Comparison of ENCODE assay signal across 9 cellular contexts in the genomic region with DNA sequence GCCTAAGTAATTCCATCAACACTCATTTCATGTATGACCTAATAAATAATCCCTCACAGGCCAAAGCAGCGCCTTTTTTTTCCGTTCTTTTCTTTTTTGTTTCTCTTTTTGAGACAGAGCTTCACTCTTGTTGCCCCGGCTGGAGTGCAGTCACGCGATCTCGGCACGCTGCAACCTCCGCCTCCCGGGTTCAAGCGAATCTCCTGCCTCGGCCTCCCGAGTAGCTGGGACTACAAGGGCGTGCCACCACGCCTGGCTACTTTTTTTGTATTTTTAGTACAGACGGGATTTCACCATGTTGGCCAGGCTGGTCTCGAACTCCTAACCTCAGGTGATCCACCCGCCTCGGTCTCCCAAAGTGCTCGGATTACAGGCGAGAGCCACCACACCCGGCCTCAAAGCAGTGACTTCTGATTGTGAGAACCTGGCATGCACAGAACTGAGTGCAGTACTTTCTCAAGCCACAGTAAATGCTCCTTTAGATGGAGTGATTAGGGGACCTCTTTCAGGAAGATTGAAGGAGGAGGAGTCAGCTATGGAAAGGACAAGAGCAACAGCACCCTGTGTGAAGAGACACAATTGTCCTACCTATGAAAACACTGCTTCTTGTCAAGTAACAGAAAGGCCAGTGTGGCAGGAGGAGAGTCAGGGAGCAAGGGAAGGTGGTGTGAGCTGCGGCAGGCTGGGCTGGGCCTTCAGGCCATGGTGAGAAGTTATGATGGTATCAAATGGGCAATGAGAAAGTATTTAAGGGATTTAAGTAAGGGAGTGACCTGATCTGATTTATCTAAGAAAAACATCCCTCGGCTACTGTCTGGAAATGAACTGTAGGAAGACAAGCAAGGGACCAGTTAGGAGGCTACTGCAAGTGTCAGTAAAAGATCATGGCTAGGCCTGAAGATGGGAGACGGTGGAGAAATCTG. TPM values are rescaled to one million over a fixed set of nuclear protein-coding genes. Genes with fewer than 3 reads are reported as not detected.
DNase-seq lines count a peak whose midpoint lies in the region; ATAC-seq and TF ChIP-seq lines count a peak whose summit lies in the region.
"Had no signal": no experiment of that assay in that cellular context is flagged by ENCODE, and none has a peak within 500 bp of the region (broad histone marks: within the 10 kb centered on the region; RNA-seq: fewer than 3 reads in every experiment).

No MANE protein-coding gene starts in this region.

- in situ Hi-C loops in T47D (cut with HindIII; ENCODE audit: low pct_unique_long_range_greater_than_20kb, low sequenced_read_pairs) = no loop called here
- in situ Hi-C loops in brain microvascular endothelial cell (cut with HindIII; ENCODE audit: low pct_ligation_motif_present, low sequenced_read_pairs) = no loop called here

- intact Hi-C loops in heart right ventricle (cut with DNase I) = loop anchor here in 9 of 10 donors (2.0 to 10.0 kb wide), 8 partner anchors 36 to 217 kb away; a partner anchor contains a TSS

- H3K4me1 ChIP-seq in NT2/D1 (ENCODE audit: insufficient read depth, insufficient read length) (peaks cover 3% of the 10 kb centered on the region), heart right ventricle (peaks cover 5 to 34% (median 31%) of the 10 kb centered on the region in 9 donors)

- no peaks in the 10 kb centered on the region for H3K9me3 Mint-ChIP-seq in osteocyte (ENCODE audit: unreplicated experiment)

- no peak overlapping the region for H3K4me3 ChIP-seq in NT2/D1 (ENCODE audit: insufficient read length, low read depth)
- no peak overlapping the region for H3K4me3 ChIP-seq in brain microvascular endothelial cell (ENCODE audit: low read depth, low read length)
- H3K4me3 ChIP-seq in heart right ventricle = peak overlapping the region in 1 of 10 donors; percentile 96

- H3K27me3 Mint-ChIP-seq in osteocyte (ENCODE audit: unreplicated experiment) = no peaks in the 10 kb centered on the region

- H3K9ac ChIP-seq in NT2/D1 (ENCODE audit: insufficient read length, low read depth) = peak overlapping the region; percentile 36

- no peak for TF ChIP-seq CTCF in osteocyte (IDR thresholded peaks at IDR 0.05)
- TF ChIP-seq CTCF in brain microvascular endothelial cell (IDR thresholded peaks at IDR 0.05; ENCODE audit: low read depth, low read length, missing control alignments) = no peak
- TF ChIP-seq CTCF in heart right ventricle (IDR thresholded peaks at IDR 0.05) = no peak

- H3K27ac ChIP-seq in brain microvascular endothelial cell (no peak overlapping the region), heart right ventricle (peak overlapping the region in 2 of 10 donors; percentile 100)

- WGBS in heart right ventricle, 2 donors = 95 to 96% methylated on average over 24 of the region's 24 CpGs

- H3K27me3 ChIP-seq in NT2/D1 (ENCODE audit: insufficient read depth, insufficient read length) = no peaks in the 10 kb centered on the region
- H3K27me3 ChIP-seq in brain microvascular endothelial cell (replicated peaks) = no peaks in the 10 kb centered on the region
- H3K27me3 ChIP-seq in heart right ventricle = no peaks in the 10 kb centered on the region

- H3K4me3 Mint-ChIP-seq in osteocyte (ENCODE audit: unreplicated experiment) = peak overlapping the region; percentile 44

- ATAC-seq in heart right ventricle = no peak
- ATAC-seq: GM12878 had no signal

- no peaks in the 10 kb centered on the region for H3K9me3 ChIP-seq in NT2/D1 (ENCODE audit: insufficient read depth, low read length)
- no peaks in the 10 kb centered on the region for H3K9me3 ChIP-seq in heart right ventricle

- H3K36me3 ChIP-seq in NT2/D1 (ENCODE audit: insufficient read depth, insufficient read length, low read length) = peaks cover 9% of the 10 kb centered on the region
- H3K36me3 ChIP-seq in brain microvascular endothelial cell (replicated peaks) = peaks cover 2% of the 10 kb centered on the region
- H3K36me3 ChIP-seq in heart right ventricle = no peaks in the 10 kb centered on the region

- H3K27ac Mint-ChIP-seq in osteocyte (ENCODE audit: unreplicated experiment) = peak overlapping the region; percentile 86

- peaks cover 31% of the 10 kb centered on the region for H3K4me1 Mint-ChIP-seq in osteocyte (ENCODE audit: unreplicated experiment)

- DNase-seq in NCI-H82 (lab: John Stamatoyannopoulos, UW) (peak; percentile 38), NCI-H82 treated with DMSO at 0.1 percent for 48 hours (lab: John Stamatoyannopoulos, UW; ENCODE audit: unreplicated experiment) (no peak), NT2/D1 (ENCODE audit: low read depth, low spot score) (no peak), T47D (ENCODE audit: low read depth in 1 of 2, low spot score in 1 of 2) (peak; percentile 4 to 81), osteocyte (ENCODE audit: extremely low spot score, unreplicated experiment) (no peak), brain microvascular endothelial cell (no peak), HPDE6-E6E7 (ENCODE audit: extremely low spot score) (no peak), heart right ventricle (no peak)

- peaks cover 2% of the 10 kb centered on the region for H3K36me3 Mint-ChIP-seq in osteocyte (ENCODE audit: unreplicated experiment)

RNA-seq across cellular contexts. Expression of a gene that starts 1.7 kb away (rescaled TPM):
- total RNA-seq in osteocyte (46.1 and 46.6 TPM in 2 replicates), heart right ventricle (10 to 100 TPM; 43.0 to 96.1 (median 73.6) TPM)
- polyA plus RNA-seq in heart right ventricle = 10 to 100 TPM in 1 of 2 donors, 1 to 10 TPM in 1; 6.7 to 13.6 TPM

Comparison
In these comparisons a context has a peak if more than half of its experiments do, and no peak if none do; other contexts are left out.
1. DNase-seq: peak in NCI-H82 (single experiment) and T47D (2 of 2); none in NCI-H82 treated with DMSO at 0.1 percent for 48 hours (single experiment), NT2/D1 (single experiment), osteocyte (single experiment), brain microvascular endothelial cell (single experiment), HPDE6-E6E7 (single experiment) and heart right ventricle (0 of 2).